Comparison of ENCODE assay signal across 23 cellular contexts in the genomic region with DNA sequence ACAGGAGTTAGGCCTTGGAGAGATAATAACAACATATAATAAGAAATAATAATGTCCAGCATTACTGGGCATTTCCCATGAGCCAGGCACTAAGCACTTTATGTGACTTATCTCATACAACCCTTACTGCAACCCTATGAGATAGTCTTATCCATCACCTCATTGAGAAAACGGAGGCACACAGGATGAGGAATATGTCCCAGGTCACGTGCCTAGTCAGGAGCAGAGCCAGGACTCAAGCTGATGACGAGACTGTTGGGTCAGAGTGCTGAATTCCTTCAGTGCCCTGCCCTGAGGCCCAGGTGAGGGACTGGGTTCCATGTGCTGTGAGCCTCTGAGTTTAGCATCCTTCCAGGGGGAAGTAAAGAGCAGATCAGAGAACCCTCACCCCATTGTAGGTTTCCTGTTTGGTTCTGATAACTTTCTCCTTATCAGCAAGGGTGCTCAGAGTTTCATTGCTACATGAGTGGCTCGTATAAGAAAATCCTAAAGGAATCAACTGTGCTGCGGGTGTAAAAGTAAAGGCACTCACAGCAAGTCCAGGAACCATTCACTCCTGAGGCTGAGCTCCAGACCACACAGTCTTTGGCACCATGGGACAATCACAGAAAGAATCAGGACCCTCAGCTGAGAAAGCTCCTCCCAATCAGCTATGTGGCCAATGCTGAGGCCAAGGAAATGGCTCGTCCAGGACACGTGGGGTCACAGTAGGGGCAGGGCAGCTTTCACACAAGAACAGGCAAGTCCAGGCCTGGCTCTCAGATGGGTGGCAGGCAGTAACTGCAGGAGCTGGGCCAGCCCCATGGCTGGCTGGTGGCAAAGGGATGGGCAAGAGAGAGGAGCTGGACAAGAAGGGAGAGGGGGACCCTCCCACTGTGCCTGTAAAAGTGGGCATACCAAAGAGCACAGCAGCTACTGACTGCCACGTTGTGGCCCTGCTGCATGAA. TPM values are rescaled to one million over a fixed set of nuclear protein-coding genes. Genes with fewer than 3 reads are reported as not detected.
"Had no signal": no experiment of that assay in that cellular context is flagged by ENCODE, and none has a peak within 500 bp of the region (broad histone marks: within the 10 kb centered on the region; RNA-seq: fewer than 3 reads in every experiment).

No MANE protein-coding gene starts in this region.

- H3K27me3 ChIP-seq: cardiac muscle cell, esophagus muscularis mucosa, left lung, tibial nerve had no signal

- FAIRE-seq: astrocyte, kidney, small intestine had no signal

- H3K27ac ChIP-seq: cardiac muscle cell, dorsolateral prefrontal cortex, esophagus muscularis mucosa, left lung, tibial nerve had no signal

- H3K9me3 ChIP-seq: esophagus muscularis mucosa, left lung, mucosa of descending colon, tibial nerve had no signal

- H3K4me1 Mint-ChIP-seq: activated T-helper 17 cell treated with anti-CD3 and anti-CD28 coated beads, Interleukin-2, amount 50 U/mL, for 72 hours; natural killer cell had no signal

- H3K4me3 ChIP-seq: cardiac muscle cell, dorsolateral prefrontal cortex, esophagus muscularis mucosa, left lung, mucosa of descending colon, tibial nerve had no signal

- DNase-seq: activated CD4-positive, alpha-beta T cell treated with anti-CD3 and anti-CD28 coated beads, Interleukin-2, amount 50 U/mL, for 4 hours; dorsolateral prefrontal cortex; hippocampal formation; kidney; left lung; mucosa of descending colon; natural killer cell; occipital lobe; right cardiac atrium; small intestine; stimulated activated CD4-positive, alpha-beta T cell treated with anti-CD3 and anti-CD28 coated beads, Interleukin-4, amount 100 ng/mL, for 24 hours; stimulated activated naive CD4-positive, alpha-beta T cell treated with Interleukin-2 at 50 U/mL for 16 hours; substantia nigra had no signal

- H3K27me3 Mint-ChIP-seq: activated T-helper 17 cell treated with anti-CD3 and anti-CD28 coated beads, Interleukin-2, amount 50 U/mL, for 72 hours had no signal

- H3K36me3 ChIP-seq: cardiac muscle cell, esophagus muscularis mucosa, left lung, tibial nerve had no signal

- H3K27ac Mint-ChIP-seq: activated naive CD4-positive, alpha-beta T cell treated with anti-CD3 and anti-CD28 coated beads for 36 hours; activated T-helper 17 cell treated with anti-CD3 and anti-CD28 coated beads, Interleukin-2, amount 50 U/mL, for 72 hours; endodermal cell; natural killer cell; progenitor cell of endocrine pancreas had no signal

- H3K9me3 Mint-ChIP-seq: activated naive CD4-positive, alpha-beta T cell treated with anti-CD3 and anti-CD28 coated beads for 36 hours; activated T-helper 17 cell treated with anti-CD3 and anti-CD28 coated beads, Interleukin-2, amount 50 U/mL, for 72 hours; endodermal cell; natural killer cell had no signal

- ATAC-seq: activated CD4-positive, CD25-positive, alpha-beta regulatory T cell treated with anti-CD3 and anti-CD28 coated beads, Interleukin-2, amount 50 U/mL, for 24 hours; activated T-helper 17 cell treated with anti-CD3 and anti-CD28 coated beads, Interleukin-2, amount 50 U/mL, for 72 hours; left lung; mucosa of descending colon; natural killer cell; right cardiac atrium had no signal

- H3K36me3 Mint-ChIP-seq: natural killer cell had no signal

- H3K4me1 ChIP-seq: esophagus muscularis mucosa, left lung, tibial nerve had no signal

- H3K4me3 Mint-ChIP-seq: activated naive CD4-positive, alpha-beta T cell treated with anti-CD3 and anti-CD28 coated beads for 36 hours; activated T-helper 17 cell treated with anti-CD3 and anti-CD28 coated beads, Interleukin-2, amount 50 U/mL, for 72 hours; endodermal cell; natural killer cell had no signal

RNA-seq across cellular contexts. Expression of a gene that starts 11.9 kb away (rescaled TPM):
- total RNA-seq: activated T-helper 17 cell treated with anti-CD3 and anti-CD28 coated beads, Interleukin-2, amount 50 U/mL, for 72 hours; astrocyte; cardiac muscle cell; endodermal cell; esophagus muscularis mucosa; occipital lobe; T-helper 2 cell treated with Interferon-gamma antibody and Interleukin-4, amounts not matched to agents 100 ng/mL and 5 ng/mL, for 36 hours had no signal
